In the genomic region with DNA sequence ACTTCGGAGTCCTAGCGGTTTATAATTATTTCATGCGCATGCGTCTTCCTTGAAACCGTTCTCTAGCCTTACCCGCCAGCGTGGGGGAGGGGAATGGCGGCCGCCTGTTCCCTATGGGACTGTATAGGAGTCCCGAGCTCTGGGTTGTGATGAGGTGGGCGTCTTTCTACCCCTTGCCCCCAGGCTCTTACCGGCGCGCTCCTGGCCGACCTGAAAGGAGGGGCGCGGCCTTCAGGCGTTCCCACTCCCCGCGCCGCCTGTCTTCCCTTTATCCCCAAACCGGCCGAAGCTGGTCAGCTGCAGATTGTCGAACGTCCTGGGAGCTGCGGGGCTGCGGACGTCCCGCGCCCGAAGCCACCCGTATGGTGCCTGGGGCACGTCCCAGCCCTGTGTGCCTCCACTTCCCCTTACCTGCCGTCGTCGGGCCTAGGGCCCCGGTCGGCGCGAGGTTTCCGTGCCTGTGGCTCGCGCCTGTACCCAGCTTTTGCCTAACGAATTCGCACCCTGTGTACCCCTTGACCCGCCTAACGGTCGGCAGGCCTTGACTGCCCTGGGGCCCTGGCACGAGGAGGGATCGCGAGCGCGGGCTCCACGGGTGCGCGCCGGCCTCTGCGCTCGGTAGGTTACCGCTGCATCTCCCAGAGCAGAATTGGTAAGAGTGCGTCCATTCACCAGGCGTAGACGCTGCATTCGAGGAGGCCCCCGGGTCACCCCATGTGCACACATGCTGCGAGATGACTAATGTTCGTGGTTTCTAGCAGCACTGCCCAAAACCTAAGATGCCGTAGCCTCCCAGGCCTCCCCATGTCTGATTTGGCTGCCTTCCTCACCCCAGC, we compare ENCODE assay signal across 1 cellular context.
TF ChIP-seq lines count a peak whose summit lies in the region.

No MANE protein-coding gene starts in this region.

TF ChIP-seq in K562, 482 proteins besides CTCF, POLR2A, EP300 and RAD21 (continued from another document and continues in another):
- TF ChIP-seq, protein P1, sequence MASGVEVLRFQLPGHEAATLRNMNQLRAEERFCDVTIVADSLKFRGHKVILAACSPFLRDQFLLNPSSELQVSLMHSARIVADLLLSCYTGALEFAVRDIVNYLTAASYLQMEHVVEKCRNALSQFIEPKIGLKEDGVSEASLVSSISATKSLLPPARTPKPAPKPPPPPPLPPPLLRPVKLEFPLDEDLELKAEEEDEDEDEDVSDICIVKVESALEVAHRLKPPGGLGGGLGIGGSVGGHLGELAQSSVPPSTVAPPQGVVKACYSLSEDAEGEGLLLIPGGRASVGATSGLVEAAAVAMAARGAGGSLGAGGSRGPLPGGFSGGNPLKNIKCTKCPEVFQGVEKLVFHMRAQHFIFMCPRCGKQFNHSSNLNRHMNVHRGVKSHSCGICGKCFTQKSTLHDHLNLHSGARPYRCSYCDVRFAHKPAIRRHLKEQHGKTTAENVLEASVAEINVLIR (CRISPR knock-in tag; IDR thresholded peaks at IDR 0.05): 0 out of 2 replicates have a peak, but pooled peaks have one; percentile 32
- TF ChIP-seq JUN (IDR thresholded peaks at IDR 0.05; ENCODE audit: borderline replicate concordance, low read depth, low read length): no peak
- no peak; the same call in 1 of the 2 replicates for TF ChIP-seq JUN (CRISPR knock-in tag; IDR thresholded peaks at IDR 0.05; ENCODE audit: borderline replicate concordance)
- no peak; a peak in 1 of 4 replicates for TF ChIP-seq HDAC1 (IDR thresholded peaks at IDR 0.05)
- peak; percentile 79 for TF ChIP-seq JUND (IDR thresholded peaks at IDR 0.05; ENCODE audit: borderline replicate concordance, low read depth, low read length)
- TF ChIP-seq JUND (tag; IDR thresholded peaks at IDR 0.05; ENCODE audit: borderline replicate concordance, low read depth, low read length): no peak; the same call in 2 of the 3 replicates
- TF ChIP-seq RBBP5 (IDR thresholded peaks at IDR 0.05; ENCODE audit: borderline replicate concordance, insufficient read depth, low read length, poor library complexity, severe bottlenecking): peak; percentile 50
- TF ChIP-seq NR2C2 (CRISPR knock-in tag; IDR thresholded peaks at IDR 0.05): peak; percentile 64
- TF ChIP-seq NR2C2 (tag; IDR thresholded peaks at IDR 0.05): peak; percentile 77
- TF ChIP-seq BRD4 (IDR thresholded peaks at IDR 0.05): peak; percentile 97
- TF ChIP-seq RBFOX2 (IDR thresholded peaks at IDR 0.05; ENCODE audit: low read depth, low read length): no peak; the same call in 1 of the 2 replicates
- TF ChIP-seq, protein P2, sequence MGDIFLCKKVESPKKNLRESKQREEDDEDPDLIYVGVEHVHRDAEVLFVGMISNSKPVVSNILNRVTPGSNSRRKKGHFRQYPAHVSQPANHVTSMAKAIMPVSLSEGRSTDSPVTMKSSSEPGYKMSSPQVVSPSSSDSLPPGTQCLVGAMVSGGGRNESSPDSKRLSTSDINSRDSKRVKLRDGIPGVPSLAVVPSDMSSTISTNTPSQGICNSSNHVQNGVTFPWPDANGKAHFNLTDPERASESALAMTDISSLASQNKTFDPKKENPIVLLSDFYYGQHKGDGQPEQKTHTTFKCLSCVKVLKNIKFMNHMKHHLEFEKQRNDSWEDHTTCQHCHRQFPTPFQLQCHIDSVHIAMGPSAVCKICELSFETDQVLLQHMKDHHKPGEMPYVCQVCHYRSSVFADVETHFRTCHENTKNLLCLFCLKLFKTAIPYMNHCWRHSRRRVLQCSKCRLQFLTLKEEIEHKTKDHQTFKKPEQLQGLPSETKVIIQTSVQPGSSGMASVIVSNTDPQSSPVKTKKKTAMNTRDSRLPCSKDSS (IDR thresholded peaks at IDR 0.05; ENCODE audit: low read depth, partially characterized antibody): no peak
- TF ChIP-seq YY1 (IDR thresholded peaks at IDR 0.05; ENCODE audit: borderline replicate concordance in 1 of 3, control insufficient read depth in 1 of 3, extremely low read depth in 1 of 3, insufficient read depth in 3 of 3, insufficient read length in 1 of 3, insufficient replicate concordance in 2 of 3, low read depth in 1 of 3, low read length in 2 of 3): peak; percentile 70 to 94 (median 86)
- TF ChIP-seq FOXK2 (conservative IDR thresholded peaks at IDR 0.05 in 1 of 2, IDR thresholded peaks at IDR 0.05 in 1 of 2; ENCODE audit: low read depth in 2 of 2): no peak; a peak in 1 of 4 replicates
- TF ChIP-seq FUS (optimal IDR thresholded peaks at IDR 0.05; ENCODE audit: low read depth, low read length): no peak
- TF ChIP-seq DACH1 (IDR thresholded peaks at IDR 0.05; ENCODE audit: partially characterized antibody): no peak
- no peak for TF ChIP-seq GABPB2 (CRISPR knock-in tag; conservative IDR thresholded peaks at IDR 0.05)
- peak; percentile 31; the same call in 1 of the 2 replicates for TF ChIP-seq ZBTB34 (CRISPR knock-in tag; IDR thresholded peaks at IDR 0.05)
- TF ChIP-seq, protein P3, sequence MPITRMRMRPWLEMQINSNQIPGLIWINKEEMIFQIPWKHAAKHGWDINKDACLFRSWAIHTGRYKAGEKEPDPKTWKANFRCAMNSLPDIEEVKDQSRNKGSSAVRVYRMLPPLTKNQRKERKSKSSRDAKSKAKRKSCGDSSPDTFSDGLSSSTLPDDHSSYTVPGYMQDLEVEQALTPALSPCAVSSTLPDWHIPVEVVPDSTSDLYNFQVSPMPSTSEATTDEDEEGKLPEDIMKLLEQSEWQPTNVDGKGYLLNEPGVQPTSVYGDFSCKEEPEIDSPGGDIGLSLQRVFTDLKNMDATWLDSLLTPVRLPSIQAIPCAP (CRISPR knock-in tag; IDR thresholded peaks at IDR 0.05; ENCODE audit: borderline replicate concordance): peak; percentile 65; the same call in 1 of the 2 replicates
- TF ChIP-seq HEY1 (CRISPR knock-in tag; IDR thresholded peaks at IDR 0.05; ENCODE audit: borderline replicate concordance): no peak
- no peak for TF ChIP-seq RUNX1 (IDR thresholded peaks at IDR 0.05; ENCODE audit: low read depth)
- TF ChIP-seq, protein P4, sequence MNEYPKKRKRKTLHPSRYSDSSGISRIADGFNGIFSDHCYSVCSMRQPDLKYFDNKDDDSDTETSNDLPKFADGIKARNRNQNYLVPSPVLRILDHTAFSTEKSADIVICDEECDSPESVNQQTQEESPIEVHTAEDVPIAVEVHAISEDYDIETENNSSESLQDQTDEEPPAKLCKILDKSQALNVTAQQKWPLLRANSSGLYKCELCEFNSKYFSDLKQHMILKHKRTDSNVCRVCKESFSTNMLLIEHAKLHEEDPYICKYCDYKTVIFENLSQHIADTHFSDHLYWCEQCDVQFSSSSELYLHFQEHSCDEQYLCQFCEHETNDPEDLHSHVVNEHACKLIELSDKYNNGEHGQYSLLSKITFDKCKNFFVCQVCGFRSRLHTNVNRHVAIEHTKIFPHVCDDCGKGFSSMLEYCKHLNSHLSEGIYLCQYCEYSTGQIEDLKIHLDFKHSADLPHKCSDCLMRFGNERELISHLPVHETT (CRISPR knock-in tag; conservative IDR thresholded peaks at IDR 0.05 in 1 of 2, IDR thresholded peaks at IDR 0.05 in 1 of 2): peak in 1 of 2 experiments; percentile 56; a peak in 1 of 4 replicates
- TF ChIP-seq NUFIP1 (IDR thresholded peaks at IDR 0.05; ENCODE audit: partially characterized antibody): no peak
- no peak for TF ChIP-seq ZNF445 (CRISPR knock-in tag; IDR thresholded peaks at IDR 0.05; ENCODE audit: low read depth)
- TF ChIP-seq ASH1L (IDR thresholded peaks at IDR 0.05; ENCODE audit: borderline replicate concordance, low read depth, partially characterized antibody): no peak
- TF ChIP-seq OTX1 (CRISPR knock-in tag; IDR thresholded peaks at IDR 0.05): 0 out of 2 replicates have a peak, but pooled peaks have one; percentile 22
- TF ChIP-seq MIER1 (IDR thresholded peaks at IDR 0.05; ENCODE audit: low read depth): no peak
- no peak for TF ChIP-seq HBP1 (CRISPR knock-in tag; IDR thresholded peaks at IDR 0.05)
- TF ChIP-seq, protein P5, sequence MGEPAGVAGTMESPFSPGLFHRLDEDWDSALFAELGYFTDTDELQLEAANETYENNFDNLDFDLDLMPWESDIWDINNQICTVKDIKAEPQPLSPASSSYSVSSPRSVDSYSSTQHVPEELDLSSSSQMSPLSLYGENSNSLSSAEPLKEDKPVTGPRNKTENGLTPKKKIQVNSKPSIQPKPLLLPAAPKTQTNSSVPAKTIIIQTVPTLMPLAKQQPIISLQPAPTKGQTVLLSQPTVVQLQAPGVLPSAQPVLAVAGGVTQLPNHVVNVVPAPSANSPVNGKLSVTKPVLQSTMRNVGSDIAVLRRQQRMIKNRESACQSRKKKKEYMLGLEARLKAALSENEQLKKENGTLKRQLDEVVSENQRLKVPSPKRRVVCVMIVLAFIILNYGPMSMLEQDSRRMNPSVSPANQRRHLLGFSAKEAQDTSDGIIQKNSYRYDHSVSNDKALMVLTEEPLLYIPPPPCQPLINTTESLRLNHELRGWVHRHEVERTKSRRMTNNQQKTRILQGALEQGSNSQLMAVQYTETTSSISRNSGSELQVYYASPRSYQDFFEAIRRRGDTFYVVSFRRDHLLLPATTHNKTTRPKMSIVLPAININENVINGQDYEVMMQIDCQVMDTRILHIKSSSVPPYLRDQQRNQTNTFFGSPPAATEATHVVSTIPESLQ (CRISPR knock-in tag; IDR thresholded peaks at IDR 0.05): peak; percentile 86; the same call in 1 of the 2 replicates
- peak; percentile 95; the same call in 1 of the 2 replicates for TF ChIP-seq RERE (CRISPR knock-in tag; IDR thresholded peaks at IDR 0.05; ENCODE audit: borderline replicate concordance)
- TF ChIP-seq ZNF79 (CRISPR knock-in tag; IDR thresholded peaks at IDR 0.05; ENCODE audit: low read depth): 0 out of 2 replicates have a peak, but pooled peaks have one; percentile 10
- TF ChIP-seq ZNF143 (CRISPR knock-in tag; IDR thresholded peaks at IDR 0.05): peak; percentile 35; the same call in 1 of the 2 replicates
- TF ChIP-seq, protein P6, sequence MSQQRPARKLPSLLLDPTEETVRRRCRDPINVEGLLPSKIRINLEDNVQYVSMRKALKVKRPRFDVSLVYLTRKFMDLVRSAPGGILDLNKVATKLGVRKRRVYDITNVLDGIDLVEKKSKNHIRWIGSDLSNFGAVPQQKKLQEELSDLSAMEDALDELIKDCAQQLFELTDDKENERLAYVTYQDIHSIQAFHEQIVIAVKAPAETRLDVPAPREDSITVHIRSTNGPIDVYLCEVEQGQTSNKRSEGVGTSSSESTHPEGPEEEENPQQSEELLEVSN (IDR thresholded peaks at IDR 0.05; ENCODE audit: borderline replicate concordance in 1 of 2, extremely low read depth in 1 of 2, insufficient read depth in 1 of 2, insufficient read length in 1 of 2, low read depth in 1 of 2, low read length in 1 of 2, poor library complexity in 1 of 2, severe bottlenecking in 1 of 2): peak; percentile 57 to 75
